Comparison of ENCODE assay signal across 16 cellular contexts in genomic region chr11:35478411-35479139, GRCh38. TPM values are rescaled to one million over a fixed set of nuclear protein-coding genes. Genes with fewer than 3 reads are reported as not detected.
DNase-seq lines count a peak whose midpoint lies in the region; ATAC-seq and TF ChIP-seq lines count a peak whose summit lies in the region.
"Had no signal": no experiment of that assay in that cellular context is flagged by ENCODE, and none has a peak within 500 bp of the region (broad histone marks: within the 10 kb centered on the region; RNA-seq: fewer than 3 reads in every experiment).

No MANE protein-coding gene starts in this region.

- H3K27me3 ChIP-seq in body of pancreas = no peaks in the 10 kb centered on the region

- DNase-seq in NCI-H1092 treated with DMSO at 0.1 percent for 48 hours (lab: John Stamatoyannopoulos, UW) (peak; percentile 8), NCI-H1092 (lab: John Stamatoyannopoulos, UW) (no peak), body of pancreas (peak in 3 of 4 donors; percentile 12 to 51 (median 29)), left lobe of liver (ENCODE audit: low spot score) (peak; percentile 59), SW480 (ENCODE audit: low spot score) (no peak)
- DNase-seq in stimulated activated effector memory CD8-positive, alpha-beta T cell treated with anti-CD3 and anti-CD28 coated beads, Interleukin-12 subunit alpha, Interleukin-12 subunit beta, amount 100 ng/mL, for 72 hours (ENCODE audit: low spot score in 2 of 2) = no peak
- no peak for DNase-seq in activated effector memory CD4-positive, alpha-beta T cell treated with anti-CD3 and anti-CD28 coated beads, Interleukin-2, amount 50 U/mL, for 16 hours
- DNase-seq: activated B cell treated with CpG ODN at 0.5 μM for 24 hours; aorta; CD4-positive, alpha-beta memory T cell; dermis blood vessel endothelial cell; mammary epithelial cell; NCI-H146 had no signal

- ATAC-seq in body of pancreas = peak; percentile 9
- ATAC-seq in left lobe of liver = peak; percentile 81
- peak; percentile 28 for ATAC-seq in stimulated activated effector memory CD8-positive, alpha-beta T cell treated with anti-CD3 and anti-CD28 coated beads, Interleukin-12 subunit alpha, Interleukin-12 subunit beta, amount 100 ng/mL, for 72 hours
- no peak for ATAC-seq in HG03095 (IDR thresholded peaks at IDR 0.05; ENCODE audit: unreplicated experiment)
- ATAC-seq: GM12878 had no signal

- H3K4me3 ChIP-seq in body of pancreas = no peak overlapping the region
- H3K4me3 ChIP-seq: GM12878 had no signal

- 30 to 37% methylated on average over 6 to 7 of the region's 7 CpGs for WGBS in body of pancreas, 2 donors

- no peak for TF ChIP-seq CTCF in body of pancreas (IDR thresholded peaks at IDR 0.05)

- H3K27ac ChIP-seq in body of pancreas = no peak overlapping the region

- intact Hi-C loops in body of pancreas (cut with DNase I) = no loop called here

- peaks cover 5% of the 10 kb centered on the region for H3K9me3 Mint-ChIP-seq in stimulated activated effector memory CD8-positive, alpha-beta T cell treated with anti-CD3 and anti-CD28 coated beads, Interleukin-12 subunit alpha, Interleukin-12 subunit beta, amount 100 ng/mL, for 72 hours

- H3K36me3 ChIP-seq in body of pancreas (replicated peaks in 1 of 2; ENCODE audit: insufficient read depth in 1 of 2, low read depth in 2 of 2) = no peaks in the 10 kb centered on the region

- H3K4me3 Mint-ChIP-seq in stimulated activated effector memory CD8-positive, alpha-beta T cell treated with anti-CD3 and anti-CD28 coated beads, Interleukin-12 subunit alpha, Interleukin-12 subunit beta, amount 100 ng/mL, for 72 hours = no peak overlapping the region
- H3K4me3 Mint-ChIP-seq: activated B cell treated with CpG ODN at 0.5 μM for 24 hours had no signal

- H3K9me3 ChIP-seq in body of pancreas = no peaks in the 10 kb centered on the region

- no peak overlapping the region for H3K27ac Mint-ChIP-seq in stimulated activated effector memory CD8-positive, alpha-beta T cell treated with anti-CD3 and anti-CD28 coated beads, Interleukin-12 subunit alpha, Interleukin-12 subunit beta, amount 100 ng/mL, for 72 hours
- H3K27ac Mint-ChIP-seq: activated B cell treated with CpG ODN at 0.5 μM for 24 hours had no signal

- H3K36me3 Mint-ChIP-seq in stimulated activated effector memory CD8-positive, alpha-beta T cell treated with anti-CD3 and anti-CD28 coated beads, Interleukin-12 subunit alpha, Interleukin-12 subunit beta, amount 100 ng/mL, for 72 hours = no peaks in the 10 kb centered on the region

- no peaks in the 10 kb centered on the region for H3K4me1 ChIP-seq in body of pancreas

- no peak for TF ChIP-seq POLR2A in body of pancreas (IDR thresholded peaks at IDR 0.05)

- H3K4me1 Mint-ChIP-seq in stimulated activated effector memory CD8-positive, alpha-beta T cell treated with anti-CD3 and anti-CD28 coated beads, Interleukin-12 subunit alpha, Interleukin-12 subunit beta, amount 100 ng/mL, for 72 hours = no peaks in the 10 kb centered on the region
- H3K4me1 Mint-ChIP-seq: activated B cell treated with CpG ODN at 0.5 μM for 24 hours had no signal

RNA-seq across cellular contexts. Expression of gene PAMR1, which starts 46.8 kb away (rescaled TPM):
- total RNA-seq in body of pancreas = 1 to 10 TPM in 1 of 2 donors, under 1 TPM in 1; 0.99 to 3.6 TPM
- total RNA-seq in left lobe of liver = 1.8 TPM
- total RNA-seq: activated B cell treated with CpG ODN at 0.5 μM for 24 hours; activated CD8-positive, alpha-beta memory T cell treated with anti-CD3 and anti-CD28 coated beads for 36 hours; CD4-positive, alpha-beta memory T cell; GM12878 had no signal

RNA-seq across cellular contexts. Expression of gene SLC1A2, which starts 59.2 kb away (rescaled TPM):
- total RNA-seq in body of pancreas = 10 to 100 TPM; 23.1 to 73.7 TPM
- 9.1 TPM for total RNA-seq in left lobe of liver
- total RNA-seq: activated B cell treated with CpG ODN at 0.5 μM for 24 hours; activated CD8-positive, alpha-beta memory T cell treated with anti-CD3 and anti-CD28 coated beads for 36 hours; dermis blood vessel endothelial cell had no signal

Comparison
In these comparisons a context has a peak if more than half of its experiments do, and no peak if none do; other contexts are left out.
1. DNase-seq: peak in NCI-H1092 treated with DMSO at 0.1 percent for 48 hours (single experiment), body of pancreas (3 of 4) and left lobe of liver (single experiment); none in NCI-H1092 (single experiment), stimulated activated effector memory CD8-positive, alpha-beta T cell treated with anti-CD3 and anti-CD28 coated beads, Interleukin-12 subunit alpha, Interleukin-12 subunit beta, amount 100 ng/mL, for 72 hours (0 of 2), SW480 (single experiment) and activated effector memory CD4-positive, alpha-beta T cell treated with anti-CD3 and anti-CD28 coated beads, Interleukin-2, amount 50 U/mL, for 16 hours (single experiment).